8 cellular contexts compared by ENCODE assay signal in the genomic region with DNA sequence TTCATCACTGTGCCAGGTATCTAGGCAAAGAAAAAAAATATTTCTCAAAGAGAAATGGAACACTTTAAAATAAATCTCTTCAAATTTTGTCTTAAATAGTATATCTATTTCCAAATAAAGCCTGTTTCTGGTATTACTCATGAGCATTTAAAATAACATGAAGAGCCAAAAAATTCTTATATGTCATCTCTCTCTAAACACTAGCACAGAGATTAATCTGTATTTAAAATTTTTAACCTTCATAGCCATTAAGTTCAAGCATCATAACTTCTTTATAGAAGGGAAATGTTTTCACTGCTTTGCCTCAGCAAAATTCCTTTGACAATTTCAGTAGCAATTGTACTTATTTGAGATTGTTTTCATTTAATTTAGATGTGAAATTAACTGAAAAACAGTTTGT. TPM values are rescaled to one million over a fixed set of nuclear protein-coding genes. Genes with fewer than 3 reads are reported as not detected.
"Had no signal": no experiment of that assay in that cellular context is flagged by ENCODE, and none has a peak within 500 bp of the region (broad histone marks: within the 10 kb centered on the region; RNA-seq: fewer than 3 reads in every experiment).

No MANE protein-coding gene starts in this region.

- H3K4me3 ChIP-seq: K562 had no signal

- H3K4me3 Mint-ChIP-seq: IgD-negative memory B cell had no signal

- ATAC-seq: HepG2, K562 had no signal

- DNase-seq: KBM-7, KG1 had no signal

- H3K4me2 ChIP-seq: KMS-11 had no signal

- H3K9ac ChIP-seq: KMS-11 had no signal

- H3K27ac ChIP-seq: HL-60, KMS-11 had no signal

- H3K9me3 Mint-ChIP-seq: IgD-negative memory B cell had no signal

- H3K27me3 Mint-ChIP-seq: IgD-negative memory B cell had no signal

RNA-seq across cellular contexts. Expression of a gene that starts 5.1 kb away (rescaled TPM):
- total RNA-seq: HT-29 had no signal
- polyA plus RNA-seq: IgD-negative memory B cell had no signal
